In the genomic region with DNA sequence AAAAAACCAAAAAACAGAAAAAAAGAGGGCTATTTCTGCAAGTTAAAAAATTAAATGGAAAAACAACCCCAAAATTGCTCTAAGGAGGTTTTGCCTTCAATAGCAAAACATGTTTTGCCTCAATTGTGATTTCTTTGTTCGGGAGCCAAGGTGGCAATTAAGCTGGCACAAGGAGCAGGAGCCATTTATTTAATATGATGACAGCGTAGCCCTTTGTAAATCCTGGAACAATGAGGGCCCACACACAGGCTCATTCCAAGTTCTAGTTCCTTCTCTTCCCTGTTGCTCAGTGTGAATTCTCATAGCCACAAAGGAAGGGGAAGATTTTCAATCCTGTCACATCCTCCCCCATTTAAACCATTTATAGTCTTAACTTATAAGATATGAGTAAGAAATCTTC, we compare ENCODE assay signal across 15 cellular contexts.
A peak's percentile ranks its signal among the peaks of the same experiment; 100 is the strongest.
DNase-seq lines count a peak whose midpoint lies in the region; ATAC-seq lines count a peak whose summit lies in the region.
"Had no signal": no experiment of that assay in that cellular context is flagged by ENCODE, and none has a peak within 500 bp of the region (broad histone marks: within the 10 kb centered on the region; RNA-seq: fewer than 3 reads in every experiment).

No MANE protein-coding gene starts in this region.

- H3K9me3 Mint-ChIP-seq in stimulated activated naive CD8-positive, alpha-beta T cell treated with anti-CD3 and anti-CD28 coated beads, Interleukin-15, amount 100 ng/mL, for 72 hours, result no peaks in the 10 kb centered on the region
- no peaks in the 10 kb centered on the region for H3K9me3 Mint-ChIP-seq in activated naive CD4-positive, alpha-beta T cell treated with anti-CD3 and anti-CD28 coated beads, Interleukin-2, amount 50 U/mL, for 72 hours
- H3K9me3 Mint-ChIP-seq: activated CD4-positive, alpha-beta T cell treated with anti-CD3 and anti-CD28 coated beads, Interleukin-2, amount 10 ng/mL, durations not matched to agents 7 days and 5 days had no signal

- H3K4me1 Mint-ChIP-seq in stimulated activated naive CD8-positive, alpha-beta T cell treated with anti-CD3 and anti-CD28 coated beads, Interleukin-15, amount 100 ng/mL, for 72 hours, result no peaks in the 10 kb centered on the region
- H3K4me1 Mint-ChIP-seq: activated CD4-positive, alpha-beta T cell treated with anti-CD3 and anti-CD28 coated beads, Interleukin-2, amount 10 ng/mL, durations not matched to agents 7 days and 5 days had no signal

- no peak overlapping the region for H3K4me3 Mint-ChIP-seq in stimulated activated naive CD8-positive, alpha-beta T cell treated with anti-CD3 and anti-CD28 coated beads, Interleukin-15, amount 100 ng/mL, for 72 hours
- H3K4me3 Mint-ChIP-seq: activated CD4-positive, alpha-beta T cell treated with anti-CD3 and anti-CD28 coated beads, Interleukin-2, amount 10 ng/mL, durations not matched to agents 7 days and 5 days had no signal

- DNase-seq in COR-L47 (lab: John Stamatoyannopoulos, UW) (peak; percentile 92), NCI-H2029 treated with DMSO at 0.1 percent for 48 hours (lab: John Stamatoyannopoulos, UW) (peak; percentile 92), caudate nucleus (lab: John Stamatoyannopoulos, UW) (peak in 25 of 61 donors; percentile 1 to 71 (median 21)), midbrain (lab: John Stamatoyannopoulos, UW) (peak; percentile 56), activated T-cell treated with anti-CD3 and anti-CD28 coated beads for 4 hours (no peak)
- no peak for DNase-seq in stimulated activated naive CD8-positive, alpha-beta T cell treated with anti-CD3 and anti-CD28 coated beads, Interleukin-15, amount 100 ng/mL, for 72 hours
- DNase-seq in activated naive CD4-positive, alpha-beta T cell treated with anti-CD3 and anti-CD28 coated beads, Interleukin-2, amount 50 U/mL, for 72 hours (ENCODE audit: low spot score in 2 of 2), result no peak
- DNase-seq: activated CD4-positive, alpha-beta T cell treated with anti-CD3 and anti-CD28 coated beads, Interleukin-2, amount 10 ng/mL, durations not matched to agents 7 days and 5 days; activated T-cell treated with anti-CD3 and anti-CD28 coated beads, Interleukin-2, amount 50 U/mL, for 48 hours; amniotic stem cell; Calu3; mammary epithelial cell; SHP77; T1000 had no signal

- H3K27ac ChIP-seq in caudate nucleus (ENCODE audit: low read depth, low read length), result peak overlapping the region; percentile 85

- ATAC-seq in stimulated activated naive CD8-positive, alpha-beta T cell treated with anti-CD3 and anti-CD28 coated beads, Interleukin-15, amount 100 ng/mL, for 72 hours, result no peak
- no peak for ATAC-seq in activated naive CD4-positive, alpha-beta T cell treated with anti-CD3 and anti-CD28 coated beads, Interleukin-2, amount 50 U/mL, for 72 hours
- ATAC-seq in GM19397 (IDR thresholded peaks at IDR 0.05; ENCODE audit: unreplicated experiment), result no peak

- H3K27me3 Mint-ChIP-seq in stimulated activated naive CD8-positive, alpha-beta T cell treated with anti-CD3 and anti-CD28 coated beads, Interleukin-15, amount 100 ng/mL, for 72 hours, result no peaks in the 10 kb centered on the region
- H3K27me3 Mint-ChIP-seq: activated CD4-positive, alpha-beta T cell treated with anti-CD3 and anti-CD28 coated beads, Interleukin-2, amount 10 ng/mL, durations not matched to agents 7 days and 5 days had no signal

- H3K27ac Mint-ChIP-seq in stimulated activated naive CD8-positive, alpha-beta T cell treated with anti-CD3 and anti-CD28 coated beads, Interleukin-15, amount 100 ng/mL, for 72 hours, result no peak overlapping the region
- H3K27ac Mint-ChIP-seq in activated naive CD4-positive, alpha-beta T cell treated with anti-CD3 and anti-CD28 coated beads, Interleukin-2, amount 50 U/mL, for 72 hours, result no peak overlapping the region
- H3K27ac Mint-ChIP-seq: activated CD4-positive, alpha-beta T cell treated with anti-CD3 and anti-CD28 coated beads, Interleukin-2, amount 10 ng/mL, durations not matched to agents 7 days and 5 days had no signal

- no peaks in the 10 kb centered on the region for H3K36me3 Mint-ChIP-seq in activated naive CD4-positive, alpha-beta T cell treated with anti-CD3 and anti-CD28 coated beads, Interleukin-2, amount 50 U/mL, for 72 hours

Comparison
In these comparisons a context has a peak if more than half of its experiments do, and no peak if none do; other contexts are left out.
1. DNase-seq: peak in COR-L47 (single experiment), NCI-H2029 treated with DMSO at 0.1 percent for 48 hours (single experiment) and midbrain (single experiment); none in stimulated activated naive CD8-positive, alpha-beta T cell treated with anti-CD3 and anti-CD28 coated beads, Interleukin-15, amount 100 ng/mL, for 72 hours (0 of 2), activated naive CD4-positive, alpha-beta T cell treated with anti-CD3 and anti-CD28 coated beads, Interleukin-2, amount 50 U/mL, for 72 hours (0 of 2) and activated T-cell treated with anti-CD3 and anti-CD28 coated beads for 4 hours (single experiment).